Comparison of ENCODE assay signal across 2 cellular contexts in the genomic region with DNA sequence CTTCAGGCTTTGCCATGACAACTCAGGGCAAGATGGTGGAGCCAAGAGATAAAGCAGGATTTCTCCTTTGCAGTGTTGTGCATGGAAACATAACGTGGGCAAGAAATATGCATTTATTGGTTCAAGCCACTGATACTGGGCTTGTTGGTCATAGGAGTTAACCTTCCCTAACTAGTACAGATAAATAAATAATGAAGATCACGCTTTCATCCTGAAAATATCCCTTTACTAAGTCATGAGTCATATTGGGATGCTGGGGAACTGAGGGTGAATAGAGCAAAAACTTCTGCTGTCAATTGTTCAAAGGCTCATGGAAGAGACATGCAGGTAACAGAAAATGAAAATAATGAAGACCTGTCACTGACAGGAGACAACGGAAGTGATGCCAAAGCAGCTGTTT.
A peak's percentile ranks its signal among the peaks of the same experiment; 100 is the strongest.
TF ChIP-seq lines count a peak whose summit lies in the region.

No MANE protein-coding gene starts in this region.

TF ChIP-seq in A549, 52 proteins besides CTCF, POLR2A, EP300 and RAD21:
- TF ChIP-seq, protein P1, sequence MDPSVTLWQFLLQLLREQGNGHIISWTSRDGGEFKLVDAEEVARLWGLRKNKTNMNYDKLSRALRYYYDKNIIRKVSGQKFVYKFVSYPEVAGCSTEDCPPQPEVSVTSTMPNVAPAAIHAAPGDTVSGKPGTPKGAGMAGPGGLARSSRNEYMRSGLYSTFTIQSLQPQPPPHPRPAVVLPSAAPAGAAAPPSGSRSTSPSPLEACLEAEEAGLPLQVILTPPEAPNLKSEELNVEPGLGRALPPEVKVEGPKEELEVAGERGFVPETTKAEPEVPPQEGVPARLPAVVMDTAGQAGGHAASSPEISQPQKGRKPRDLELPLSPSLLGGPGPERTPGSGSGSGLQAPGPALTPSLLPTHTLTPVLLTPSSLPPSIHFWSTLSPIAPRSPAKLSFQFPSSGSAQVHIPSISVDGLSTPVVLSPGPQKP (IDR thresholded peaks at IDR 0.05; ENCODE audit: low read depth, low read length): no peak
- TF ChIP-seq FOSL2 (IDR thresholded peaks at IDR 0.05) (no peak), FOSL2 (CRISPR knock-in tag; IDR thresholded peaks at IDR 0.05) (0 out of 2 replicates have a peak, but pooled peaks have one; percentile 21)

TF ChIP-seq in HCT116, 20 proteins besides CTCF, POLR2A, EP300 and RAD21 (continued from another document):
- TF ChIP-seq, protein P2, sequence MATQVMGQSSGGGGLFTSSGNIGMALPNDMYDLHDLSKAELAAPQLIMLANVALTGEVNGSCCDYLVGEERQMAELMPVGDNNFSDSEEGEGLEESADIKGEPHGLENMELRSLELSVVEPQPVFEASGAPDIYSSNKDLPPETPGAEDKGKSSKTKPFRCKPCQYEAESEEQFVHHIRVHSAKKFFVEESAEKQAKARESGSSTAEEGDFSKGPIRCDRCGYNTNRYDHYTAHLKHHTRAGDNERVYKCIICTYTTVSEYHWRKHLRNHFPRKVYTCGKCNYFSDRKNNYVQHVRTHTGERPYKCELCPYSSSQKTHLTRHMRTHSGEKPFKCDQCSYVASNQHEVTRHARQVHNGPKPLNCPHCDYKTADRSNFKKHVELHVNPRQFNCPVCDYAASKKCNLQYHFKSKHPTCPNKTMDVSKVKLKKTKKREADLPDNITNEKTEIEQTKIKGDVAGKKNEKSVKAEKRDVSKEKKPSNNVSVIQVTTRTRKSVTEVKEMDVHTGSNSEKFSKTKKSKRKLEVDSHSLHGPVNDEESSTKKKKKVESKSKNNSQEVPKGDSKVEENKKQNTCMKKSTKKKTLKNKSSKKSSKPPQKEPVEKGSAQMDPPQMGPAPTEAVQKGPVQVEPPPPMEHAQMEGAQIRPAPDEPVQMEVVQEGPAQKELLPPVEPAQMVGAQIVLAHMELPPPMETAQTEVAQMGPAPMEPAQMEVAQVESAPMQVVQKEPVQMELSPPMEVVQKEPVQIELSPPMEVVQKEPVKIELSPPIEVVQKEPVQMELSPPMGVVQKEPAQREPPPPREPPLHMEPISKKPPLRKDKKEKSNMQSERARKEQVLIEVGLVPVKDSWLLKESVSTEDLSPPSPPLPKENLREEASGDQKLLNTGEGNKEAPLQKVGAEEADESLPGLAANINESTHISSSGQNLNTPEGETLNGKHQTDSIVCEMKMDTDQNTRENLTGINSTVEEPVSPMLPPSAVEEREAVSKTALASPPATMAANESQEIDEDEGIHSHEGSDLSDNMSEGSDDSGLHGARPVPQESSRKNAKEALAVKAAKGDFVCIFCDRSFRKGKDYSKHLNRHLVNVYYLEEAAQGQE (IDR thresholded peaks at IDR 0.05; ENCODE audit: low read depth): no peak
- TF ChIP-seq FOSL1 (IDR thresholded peaks at IDR 0.05; ENCODE audit: low read depth) (peak; percentile 28; the same call in 1 of the 2 replicates), POLR2AphosphoS5 (IDR thresholded peaks at IDR 0.05; ENCODE audit: low read depth, low read length) (no peak), SRF (IDR thresholded peaks at IDR 0.05; ENCODE audit: low read depth) (no peak), EZH2 (IDR thresholded peaks at IDR 0.05) (no peak)
- TF ChIP-seq, protein P3, sequence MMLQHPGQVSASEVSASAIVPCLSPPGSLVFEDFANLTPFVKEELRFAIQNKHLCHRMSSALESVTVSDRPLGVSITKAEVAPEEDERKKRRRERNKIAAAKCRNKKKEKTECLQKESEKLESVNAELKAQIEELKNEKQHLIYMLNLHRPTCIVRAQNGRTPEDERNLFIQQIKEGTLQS (IDR thresholded peaks at IDR 0.05): no peak
